ENCODE assay signal across 8 cellular contexts in the genomic region with DNA sequence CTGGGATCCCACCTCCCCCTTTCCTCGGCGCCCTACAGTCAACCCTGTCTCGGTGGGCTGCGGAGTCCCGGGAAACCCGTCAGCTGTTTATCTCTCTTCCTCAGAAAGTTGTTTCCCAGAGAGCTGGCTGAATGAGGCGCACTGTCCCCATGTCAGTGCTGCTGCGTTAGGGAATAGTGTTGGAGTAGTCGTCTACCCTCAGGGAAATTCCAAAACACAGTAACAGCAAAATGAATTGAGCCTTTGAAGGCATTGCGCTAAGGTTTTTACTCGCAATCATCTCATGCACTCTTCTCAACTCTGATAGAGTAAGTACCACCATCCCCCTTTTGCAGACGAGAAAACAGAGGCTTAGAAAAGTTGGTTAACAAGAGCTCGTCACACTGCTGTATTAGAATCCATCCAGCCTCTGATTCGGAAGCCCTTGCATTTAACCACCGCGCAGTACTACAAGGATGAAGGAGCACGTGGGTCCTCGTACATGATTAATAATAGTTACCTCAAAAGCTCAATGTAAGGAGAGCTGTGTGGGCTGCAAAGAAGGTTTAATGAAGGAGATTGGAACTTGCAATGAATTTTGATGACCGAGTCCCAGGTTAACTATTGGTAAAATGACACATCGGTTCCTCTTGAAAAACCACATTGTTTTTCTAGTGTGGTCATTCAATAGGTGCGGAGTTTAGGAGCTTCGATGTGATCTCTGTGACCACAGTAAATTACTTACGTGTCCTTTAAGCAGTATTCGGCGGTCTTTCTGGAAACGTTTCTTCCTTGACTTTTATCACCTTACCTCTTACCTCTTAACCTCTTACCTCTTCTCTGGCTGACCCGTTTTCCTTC. TPM values are rescaled to one million over a fixed set of nuclear protein-coding genes. Genes with fewer than 3 reads are reported as not detected.
DNase-seq lines count a peak whose midpoint lies in the region; ATAC-seq, FAIRE-seq and TF ChIP-seq lines count a peak whose summit lies in the region.

No MANE protein-coding gene starts in this region.

- H3K27me3 ChIP-seq in Panc1 (ENCODE audit: control insufficient read depth, insufficient read depth, low read length) (peaks cover 3% of the 10 kb centered on the region), bronchial epithelial cell (ENCODE audit: control insufficient read depth, insufficient read depth, low read length) (no peaks in the 10 kb centered on the region)

- peak overlapping the region; percentile 82 for H3K27ac ChIP-seq in Panc1 (ENCODE audit: low read length)

- H3K4me1 Mint-ChIP-seq in stimulated activated naive CD8-positive, alpha-beta T cell treated with anti-CD3 and anti-CD28 coated beads, Interleukin-15, Interleukin-2, amounts not matched to agents 100 ng/mL and 50 ng/mL, for 24 hours (ENCODE audit: low read depth), result peaks cover 43% of the 10 kb centered on the region

- peaks cover 16% of the 10 kb centered on the region for H3K36me3 Mint-ChIP-seq in stimulated activated naive CD8-positive, alpha-beta T cell treated with anti-CD3 and anti-CD28 coated beads, Interleukin-15, Interleukin-2, amounts not matched to agents 100 ng/mL and 50 ng/mL, for 24 hours (ENCODE audit: low read depth)

- H3K9me3 Mint-ChIP-seq in stimulated activated naive CD8-positive, alpha-beta T cell treated with anti-CD3 and anti-CD28 coated beads, Interleukin-15, Interleukin-2, amounts not matched to agents 100 ng/mL and 50 ng/mL, for 24 hours, result no peaks in the 10 kb centered on the region

- no TSS peak for BruUV-seq in Panc1 (replicated peaks; lab: Mats Ljungman, UMichigan)

- peaks cover 9% of the 10 kb centered on the region for H3K27me3 Mint-ChIP-seq in stimulated activated naive CD8-positive, alpha-beta T cell treated with anti-CD3 and anti-CD28 coated beads, Interleukin-15, Interleukin-2, amounts not matched to agents 100 ng/mL and 50 ng/mL, for 24 hours

- H3K4me3 Mint-ChIP-seq in stimulated activated naive CD8-positive, alpha-beta T cell treated with anti-CD3 and anti-CD28 coated beads, Interleukin-15, Interleukin-2, amounts not matched to agents 100 ng/mL and 50 ng/mL, for 24 hours, result peak overlapping the region; percentile 96

- POLR2A ChIA-PET in Panc1 (lab: Charles Lee), result interaction anchor here (0.5 kb wide), 1 partner anchor 53 kb away, joined by 4 read pairs; no protein-coding TSS in a partner anchor

- H3K36me3 ChIP-seq in Panc1 (ENCODE audit: control insufficient read depth, insufficient read depth, low read length) (peaks cover 3% of the 10 kb centered on the region; the same call in 1 of the 2 replicates), bronchial epithelial cell (ENCODE audit: control insufficient read depth, insufficient read depth, low read length) (no peaks in the 10 kb centered on the region)

- no peaks in the 10 kb centered on the region for H3K9me3 ChIP-seq in Panc1 (ENCODE audit: control insufficient read depth, insufficient read depth, low read depth, low read length)

- peak overlapping the region; percentile 92 for H3K27ac Mint-ChIP-seq in stimulated activated naive CD8-positive, alpha-beta T cell treated with anti-CD3 and anti-CD28 coated beads, Interleukin-15, Interleukin-2, amounts not matched to agents 100 ng/mL and 50 ng/mL, for 24 hours

- CTCF ChIA-PET in Panc1 (lab: Charles Lee), result no interaction called here

- H3K4me1 ChIP-seq in Panc1 (ENCODE audit: control insufficient read depth, insufficient read depth, low read length), result peaks cover 9% of the 10 kb centered on the region; the same call in 1 of the 2 replicates

- H3K4me3 ChIP-seq in Panc1 (ENCODE audit: low read depth in 2 of 2, low read length in 2 of 2), result peak overlapping the region; percentile 77 to 79
- H3K4me3 ChIP-seq in bronchial epithelial cell (ENCODE audit: low read depth, low read length), result peak overlapping the region; percentile 79

- intact Hi-C loops in Panc1 (cut with micrococcal nuclease; ENCODE audit: unreplicated experiment), result no loop called here
- intact Hi-C loops in left colon (cut with DNase I, micrococcal nuclease), result loop anchor here in 1 of 2 donors (2.0 kb wide), 1 partner anchor 49 kb away; no protein-coding TSS in a partner anchor

- TF ChIP-seq CTCF in Panc1 (IDR thresholded peaks at IDR 0.05) (no peak), bronchial epithelial cell (IDR thresholded peaks at IDR 0.05; ENCODE audit: insufficient read depth, low read length, severe bottlenecking) (no peak)

- peak; percentile 12 to 24 for DNase-seq in activated CD4-positive, alpha-beta T cell treated with anti-CD3 and anti-CD28 coated beads for 4 hours
- DNase-seq in activated CD4-positive, alpha-beta T cell treated with anti-CD3 and anti-CD28 coated beads, Interleukin-2, amount 50 U/mL, for 1 hour, result no peak
- DNase-seq in Panc1 (ENCODE audit: low read depth, low spot score) (peak; percentile 5), bronchial epithelial cell (ENCODE audit: low read depth) (peak; percentile 62), left colon (peak in 1 of 2 donors; percentile 25), SKM-1 (lab: John Stamatoyannopoulos, UW; ENCODE audit: unreplicated experiment) (no peak)

- FAIRE-seq in bronchial epithelial cell (lab: Jason Lieb, UNC), result no peak

- ATAC-seq in HG02610 (IDR thresholded peaks at IDR 0.05; ENCODE audit: unreplicated experiment), result peak; percentile 0
- peak; percentile 52 for ATAC-seq in Panc1
- peak; percentile 12 for ATAC-seq in left colon

- in situ Hi-C loops in Panc1 (cut with HindIII; ENCODE audit: low pct_unique_long_range_greater_than_20kb, low sequenced_read_pairs), result no loop called here

RNA-seq across cellular contexts. Expression of a gene that starts 0.8 kb away (rescaled TPM):
- total RNA-seq in Panc1 (2021; ENCODE audit: unreplicated experiment) (17.4 TPM), bronchial epithelial cell (32.1 and 54.2 TPM in 2 replicates), left colon (10 to 100 TPM; 68.6 to 81.6 TPM)
- polyA plus RNA-seq in Panc1 (2012; ENCODE audit: insufficient read length), result 10.5 TPM

Comparison
In these comparisons a context has a peak if more than half of its experiments do, and no peak if none do; other contexts are left out.
1. DNase-seq: peak in activated CD4-positive, alpha-beta T cell treated with anti-CD3 and anti-CD28 coated beads for 4 hours (2 of 2), Panc1 (single experiment) and bronchial epithelial cell (single experiment); none in activated CD4-positive, alpha-beta T cell treated with anti-CD3 and anti-CD28 coated beads, Interleukin-2, amount 50 U/mL, for 1 hour (single experiment) and SKM-1 (single experiment).
2. ATAC-seq: peak in every context shown above with its lines; median percentile 52 in Panc1; 12 in left colon; 0 in HG02610.